ENCODE assay signal across 17 cellular contexts in genomic region chr6:44733868-44734267, GRCh38.
DNase-seq lines count a peak whose midpoint lies in the region; ATAC-seq and TF ChIP-seq lines count a peak whose summit lies in the region.
"Had no signal": no experiment of that assay in that cellular context is flagged by ENCODE, and none has a peak within 500 bp of the region (broad histone marks: within the 10 kb centered on the region; RNA-seq: fewer than 3 reads in every experiment).

No MANE protein-coding gene starts in this region.

- H3F3A ChIP-seq in MM.1S (ENCODE audit: insufficient read depth, low read length) = no peaks in the 10 kb centered on the region

- no peaks in the 10 kb centered on the region for H3K27me3 ChIP-seq in MM.1S (replicated peaks; ENCODE audit: insufficient read depth, low read length)
- H3K27me3 ChIP-seq: breast epithelium had no signal

- H4K20me1 ChIP-seq in MM.1S (ENCODE audit: insufficient read depth, low read length) = no peaks in the 10 kb centered on the region

- no peaks in the 10 kb centered on the region for H3K4me1 ChIP-seq in MM.1S (ENCODE audit: low read length)
- H3K4me1 ChIP-seq: breast epithelium had no signal

- intact Hi-C loops in left cardiac atrium (cut with DNase I) = no loop called here

- no peak overlapping the region for H3K4me2 ChIP-seq in MM.1S (ENCODE audit: low read depth, low read length)
- H3K4me2 ChIP-seq: smooth muscle cell had no signal

- H2AFZ ChIP-seq in MM.1S (ENCODE audit: low read length) = no peak overlapping the region

- DNase-seq in DMS79 (lab: John Stamatoyannopoulos, UW) (peak; percentile 49), RPMI7951 (ENCODE audit: low read depth) (peak; percentile 13), left cardiac atrium (peak; percentile 45), pons (ENCODE audit: low spot score) (peak; percentile 42), MM.1S (no peak), AG08395 (ENCODE audit: low spot score) (no peak)
- DNase-seq: activated CD4-positive, alpha-beta T cell treated with anti-CD3 and anti-CD28 coated beads, Interleukin-2, amount 10 ng/mL, durations not matched to agents 7 days and 5 days; activated T-cell treated with anti-CD3 and anti-CD28 coated beads, Interleukin-2, amount 50 U/mL, for 24 hours; IMR-90; NCI-H2227 treated with DMSO at 0.1 percent for 48 hours; SHP77 treated with DMSO at 0.1 percent for 48 hours had no signal

- H3K36me3 ChIP-seq in MM.1S (replicated peaks; ENCODE audit: insufficient read depth, low read length) = no peaks in the 10 kb centered on the region
- H3K36me3 ChIP-seq: breast epithelium had no signal

- ATAC-seq in left cardiac atrium (peak; percentile 60 to 76), HG03039 (IDR thresholded peaks at IDR 0.05; ENCODE audit: unreplicated experiment) (no peak), GM18517 (IDR thresholded peaks at IDR 0.05; ENCODE audit: unreplicated experiment) (no peak)
- ATAC-seq: GM12878; stimulated activated effector memory CD8-positive, alpha-beta T cell treated with anti-CD3 and anti-CD28 coated beads, Interleukin-12 subunit alpha, Interleukin-12 subunit beta, amount 100 ng/mL, for 72 hours had no signal

- no peaks in the 10 kb centered on the region for H3K9me2 ChIP-seq in MM.1S (replicated peaks; ENCODE audit: insufficient read depth, low read length)

- no peak overlapping the region for H3K4me3 ChIP-seq in MM.1S (ENCODE audit: low read length)
- H3K4me3 ChIP-seq: breast epithelium, GM12878, smooth muscle cell had no signal

- no peak overlapping the region for H3K9ac ChIP-seq in MM.1S (ENCODE audit: low read length)

- H3K27ac ChIP-seq in MM.1S (ENCODE audit: low read length) = no peak overlapping the region
- H3K27ac ChIP-seq: breast epithelium had no signal

- H3K9me3 ChIP-seq in MM.1S (replicated peaks; ENCODE audit: insufficient read depth, low read length) = no peaks in the 10 kb centered on the region
- H3K9me3 ChIP-seq: breast epithelium had no signal

- no peaks in the 10 kb centered on the region for H3K79me2 ChIP-seq in MM.1S (ENCODE audit: low read length)

- TF ChIP-seq CTCF in MM.1S (IDR thresholded peaks at IDR 0.05; ENCODE audit: low read length) = no peak

Comparison
In these comparisons a context has a peak if more than half of its experiments do, and no peak if none do; other contexts are left out.
1. DNase-seq: peak in DMS79 (single experiment), RPMI7951 (single experiment), left cardiac atrium (single experiment) and pons (single experiment); none in MM.1S (single experiment) and AG08395 (single experiment).
2. ATAC-seq: peak in left cardiac atrium (2 of 2); none in HG03039 (single experiment) and GM18517 (single experiment).